ENCODE assay signal across 19 cellular contexts in the genomic region with DNA sequence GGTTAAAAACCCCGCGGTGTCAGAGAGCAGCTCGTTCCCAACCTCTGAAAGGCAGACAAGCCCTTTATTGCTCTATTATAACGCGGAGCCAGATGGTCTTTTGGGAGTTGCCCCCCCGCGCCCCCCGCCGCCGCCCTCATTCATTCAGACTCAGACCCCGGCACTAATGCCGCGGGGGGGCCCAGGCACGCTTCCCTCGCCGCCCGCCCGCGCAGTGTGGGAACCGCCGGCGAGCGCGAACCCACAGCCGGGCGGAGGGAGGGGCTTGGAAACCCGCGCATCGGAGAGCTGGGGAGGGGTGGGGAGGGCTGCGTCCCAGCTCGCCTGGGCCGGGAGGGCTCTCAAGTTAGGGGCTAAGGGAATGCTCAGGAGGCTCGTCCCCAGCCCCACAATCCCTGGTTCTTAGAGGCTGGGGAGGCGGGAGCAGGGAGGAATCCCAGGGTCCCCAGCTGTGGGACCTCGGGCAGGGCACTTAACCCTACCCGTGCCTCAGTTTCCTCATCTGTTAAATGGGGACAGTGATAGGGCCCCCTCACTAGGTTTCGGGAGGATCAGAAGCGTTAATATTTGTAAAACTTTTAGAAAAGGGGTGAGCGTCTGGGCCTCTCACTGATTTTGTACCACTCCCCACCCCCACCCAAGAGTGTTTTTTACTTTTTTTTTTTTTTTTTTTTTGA. TPM values are rescaled to one million over a fixed set of nuclear protein-coding genes. Genes with fewer than 3 reads are reported as not detected.
DNase-seq lines count a peak whose midpoint lies in the region; ATAC-seq and TF ChIP-seq lines count a peak whose summit lies in the region.
"Had no signal": no experiment of that assay in that cellular context is flagged by ENCODE, and none has a peak within 500 bp of the region (broad histone marks: within the 10 kb centered on the region; RNA-seq: fewer than 3 reads in every experiment).

No MANE protein-coding gene starts in this region.

- ATAC-seq in activated CD4-positive, alpha-beta T cell treated with anti-CD3 and anti-CD28 coated beads for 36 hours, result no peak
- ATAC-seq in HG03095 (IDR thresholded peaks at IDR 0.05; ENCODE audit: unreplicated experiment), result no peak
- ATAC-seq: body of pancreas; natural killer cell treated with Interleukin-12 subunit alpha and Interleukin-12 subunit beta and Interleukin-15 and Interleukin-18, amount 100 ng/mL, for 72 hours; Right ventricle myocardium inferior; T-helper 17 cell had no signal

- DNase-seq in activated CD4-positive, alpha-beta T cell treated with anti-CD3 and anti-CD28 coated beads for 36 hours, result peak; percentile 38
- DNase-seq in activated CD4-positive, alpha-beta T cell treated with anti-CD3 and anti-CD28 coated beads for 1 hour, result no peak
- DNase-seq in NCI-H1694 treated with DMSO at 0.1 percent for 48 hours (lab: John Stamatoyannopoulos, UW) (peak; percentile 46), neural progenitor cell (ENCODE audit: low spot score) (peak; percentile 94), NCI-H345 (lab: John Stamatoyannopoulos, UW) (no peak), KG1 (lab: John Stamatoyannopoulos, UW) (no peak)
- DNase-seq: activated CD4-positive, CD25-positive, alpha-beta regulatory T cell treated with anti-CD3 and anti-CD28 coated beads, Interleukin-2, amount 50 U/mL, for 72 hours; activated naive CD4-positive, alpha-beta T cell treated with anti-CD3 and anti-CD28 coated beads, Interleukin-2, amount 50 U/mL, for 16 hours; dermis blood vessel endothelial cell; immature natural killer cell; NCI-H1930; T-helper 17 cell had no signal

- no peak overlapping the region for H3K9ac ChIP-seq in neural progenitor cell

- no peaks in the 10 kb centered on the region for H3K36me3 ChIP-seq in neural progenitor cell

- H3K9me3 Mint-ChIP-seq in activated CD4-positive, alpha-beta T cell treated with anti-CD3 and anti-CD28 coated beads for 36 hours (ENCODE audit: low read depth), result no peaks in the 10 kb centered on the region
- H3K9me3 Mint-ChIP-seq in brain, result no peaks in the 10 kb centered on the region
- H3K9me3 Mint-ChIP-seq in neural progenitor cell, result no peaks in the 10 kb centered on the region
- H3K9me3 Mint-ChIP-seq: immature natural killer cell; natural killer cell treated with Interleukin-12 subunit alpha and Interleukin-12 subunit beta and Interleukin-15 and Interleukin-18, amount 100 ng/mL, for 72 hours had no signal

- intact Hi-C loops in activated CD4-positive, alpha-beta T cell treated with anti-CD3 and anti-CD28 coated beads for 36 hours (cut with DNase I, micrococcal nuclease), result no loop called here

- H3K9me3 ChIP-seq in neural progenitor cell (ENCODE audit: low read depth), result no peaks in the 10 kb centered on the region
- H3K9me3 ChIP-seq: body of pancreas had no signal

- no peak overlapping the region for H3K4me3 Mint-ChIP-seq in activated CD4-positive, alpha-beta T cell treated with anti-CD3 and anti-CD28 coated beads for 36 hours
- H3K4me3 Mint-ChIP-seq in brain (peak overlapping the region in 3 of 5 experiments; percentile 57 to 65 (median 58)), neural progenitor cell (peak overlapping the region; percentile 69)
- H3K4me3 Mint-ChIP-seq: natural killer cell treated with Interleukin-12 subunit alpha and Interleukin-12 subunit beta and Interleukin-15 and Interleukin-18, amount 100 ng/mL, for 72 hours; T-helper 17 cell had no signal

- H3K36me3 Mint-ChIP-seq in activated CD4-positive, alpha-beta T cell treated with anti-CD3 and anti-CD28 coated beads for 36 hours (ENCODE audit: low read depth), result no peaks in the 10 kb centered on the region
- H3K36me3 Mint-ChIP-seq in brain (no peaks in the 10 kb centered on the region), neural progenitor cell (no peaks in the 10 kb centered on the region)
- H3K36me3 Mint-ChIP-seq: immature natural killer cell; natural killer cell treated with Interleukin-12 subunit alpha and Interleukin-12 subunit beta and Interleukin-15 and Interleukin-18, amount 100 ng/mL, for 72 hours had no signal

- POLR2A ChIA-PET in activated CD4-positive, alpha-beta T cell treated with anti-CD3 and anti-CD28 coated beads for 36 hours (lab: Charles Lee), result interaction anchor here (0.7 kb wide), 1 partner anchor 11 kb away, joined by 4 read pairs; a partner anchor contains a TSS

- H3K27me3 ChIP-seq in neural progenitor cell, result peaks cover 47% of the 10 kb centered on the region

- peak overlapping the region; percentile 89 for H3K27ac ChIP-seq in neural progenitor cell
- H3K27ac ChIP-seq: body of pancreas had no signal

- H3K27ac Mint-ChIP-seq in activated CD4-positive, alpha-beta T cell treated with anti-CD3 and anti-CD28 coated beads for 36 hours, result no peak overlapping the region
- H3K27ac Mint-ChIP-seq in brain (peak overlapping the region in 3 of 5 experiments; percentile 74 to 97 (median 80)), neural progenitor cell (peak overlapping the region; percentile 78)
- H3K27ac Mint-ChIP-seq: immature natural killer cell; natural killer cell treated with Interleukin-12 subunit alpha and Interleukin-12 subunit beta and Interleukin-15 and Interleukin-18, amount 100 ng/mL, for 72 hours; T-helper 17 cell had no signal

- H3K27me3 Mint-ChIP-seq in activated CD4-positive, alpha-beta T cell treated with anti-CD3 and anti-CD28 coated beads for 36 hours, result no peaks in the 10 kb centered on the region
- H3K27me3 Mint-ChIP-seq in brain (no peaks in the 10 kb centered on the region), neural progenitor cell (ENCODE audit: insufficient read depth, low read depth) (peaks cover 17% of the 10 kb centered on the region)
- H3K27me3 Mint-ChIP-seq: T-helper 17 cell had no signal

- H3K4me3 ChIP-seq in neural progenitor cell, result peak overlapping the region; percentile 31
- H3K4me3 ChIP-seq: body of pancreas had no signal

- no peak overlapping the region for H2AFZ ChIP-seq in neural progenitor cell (replicated peaks)

- CTCF ChIA-PET in activated CD4-positive, alpha-beta T cell treated with anti-CD3 and anti-CD28 coated beads for 36 hours (lab: Charles Lee), result interaction anchor here (1.4 kb wide), 1 partner anchor 15 kb away, joined by 9 read pairs; a partner anchor contains a TSS

- no peaks in the 10 kb centered on the region for H3K79me2 ChIP-seq in neural progenitor cell (ENCODE audit: low read depth)

- no peak for TF ChIP-seq CTCF in brain (conservative IDR thresholded peaks at IDR 0.05)
- no peak for TF ChIP-seq CTCF in neural progenitor cell (IDR thresholded peaks at IDR 0.05)

- no peaks in the 10 kb centered on the region for H4K20me1 ChIP-seq in neural progenitor cell (ENCODE audit: low read depth)

- H3F3A ChIP-seq in neural progenitor cell (ENCODE audit: low read depth), result peaks cover 63% of the 10 kb centered on the region

- peak overlapping the region; percentile 73 for H3K4me2 ChIP-seq in neural progenitor cell

- H3K4me1 ChIP-seq in neural progenitor cell, result peaks cover 52% of the 10 kb centered on the region

- H3K4me1 Mint-ChIP-seq in activated CD4-positive, alpha-beta T cell treated with anti-CD3 and anti-CD28 coated beads for 36 hours, result peaks cover 4% of the 10 kb centered on the region
- H3K4me1 Mint-ChIP-seq in brain, result peaks cover 52% of the 10 kb centered on the region
- H3K4me1 Mint-ChIP-seq in neural progenitor cell, result peaks cover 49% of the 10 kb centered on the region

RNA-seq across cellular contexts. Expression of a gene that starts 10.9 kb away (rescaled TPM):
- total RNA-seq in activated CD4-positive, alpha-beta T cell treated with anti-CD3 and anti-CD28 coated beads for 36 hours, result under 1 TPM in 1 of 2 experiments, not detected in 1; 0.14 TPM
- 1.6 TPM for polyA plus RNA-seq in brain (ENCODE audit: insufficient read depth, low read depth, low replicate concordance)
- total RNA-seq in neural progenitor cell (ENCODE audit: low replicate concordance), result 6.4 and 28.2 TPM in 2 replicates
- total RNA-seq: body of pancreas; lung microvascular endothelial cell; natural killer cell treated with Interleukin-12 subunit alpha and Interleukin-12 subunit beta and Interleukin-15 and Interleukin-18, amount 100 ng/mL, for 72 hours; renal cortical epithelial cell; T-helper 17 cell had no signal
- polyA plus RNA-seq: immature natural killer cell had no signal

RNA-seq across cellular contexts. Expression of a gene that starts 14.6 kb away (rescaled TPM):
- total RNA-seq in activated CD4-positive, alpha-beta T cell treated with anti-CD3 and anti-CD28 coated beads for 36 hours, result 10 to 100 TPM; 32.4 to 39.2 TPM
- polyA plus RNA-seq in brain (ENCODE audit: insufficient read depth, low read depth, low replicate concordance), result 23.7 TPM
- 30.6 and 53.9 TPM in 2 replicates for total RNA-seq in neural progenitor cell (ENCODE audit: low replicate concordance)

RNA-seq across cellular contexts. Expression of a gene that starts 15.2 kb away (rescaled TPM):
- total RNA-seq in activated CD4-positive, alpha-beta T cell treated with anti-CD3 and anti-CD28 coated beads for 36 hours, result 100 to 1,000 TPM; 135 to 145 TPM
- polyA plus RNA-seq in brain (ENCODE audit: insufficient read depth, low read depth, low replicate concordance), result 12.1 TPM
- 0.65 TPM in 1 of 2 replicates, not detected in the other for total RNA-seq in neural progenitor cell (ENCODE audit: low replicate concordance)

RNA-seq across cellular contexts. Expression of a gene that starts 45.6 kb away (rescaled TPM):
- total RNA-seq in activated CD4-positive, alpha-beta T cell treated with anti-CD3 and anti-CD28 coated beads for 36 hours, result 10 to 100 TPM; 23.7 to 36.8 TPM
- polyA plus RNA-seq in brain (ENCODE audit: insufficient read depth, low read depth, low replicate concordance), result 42.7 TPM
- 10.0 and 29.6 TPM in 2 replicates for total RNA-seq in neural progenitor cell (ENCODE audit: low replicate concordance)

Comparison
In these comparisons a context has a peak if more than half of its experiments do, and no peak if none do; other contexts are left out.
1. DNase-seq: peak in activated CD4-positive, alpha-beta T cell treated with anti-CD3 and anti-CD28 coated beads for 36 hours (single experiment), NCI-H1694 treated with DMSO at 0.1 percent for 48 hours (single experiment) and neural progenitor cell (single experiment); none in activated CD4-positive, alpha-beta T cell treated with anti-CD3 and anti-CD28 coated beads for 1 hour (single experiment), NCI-H345 (single experiment) and KG1 (single experiment).
2. RNA of a gene that starts 15.2 kb away (total RNA-seq): 135 to 145 TPM in activated CD4-positive, alpha-beta T cell treated with anti-CD3 and anti-CD28 coated beads for 36 hours; 0.65 TPM in neural progenitor cell; every median in the first group is over 10 times any median in the second.